Comparison of ENCODE assay signal across 8 cellular contexts in the genomic region with DNA sequence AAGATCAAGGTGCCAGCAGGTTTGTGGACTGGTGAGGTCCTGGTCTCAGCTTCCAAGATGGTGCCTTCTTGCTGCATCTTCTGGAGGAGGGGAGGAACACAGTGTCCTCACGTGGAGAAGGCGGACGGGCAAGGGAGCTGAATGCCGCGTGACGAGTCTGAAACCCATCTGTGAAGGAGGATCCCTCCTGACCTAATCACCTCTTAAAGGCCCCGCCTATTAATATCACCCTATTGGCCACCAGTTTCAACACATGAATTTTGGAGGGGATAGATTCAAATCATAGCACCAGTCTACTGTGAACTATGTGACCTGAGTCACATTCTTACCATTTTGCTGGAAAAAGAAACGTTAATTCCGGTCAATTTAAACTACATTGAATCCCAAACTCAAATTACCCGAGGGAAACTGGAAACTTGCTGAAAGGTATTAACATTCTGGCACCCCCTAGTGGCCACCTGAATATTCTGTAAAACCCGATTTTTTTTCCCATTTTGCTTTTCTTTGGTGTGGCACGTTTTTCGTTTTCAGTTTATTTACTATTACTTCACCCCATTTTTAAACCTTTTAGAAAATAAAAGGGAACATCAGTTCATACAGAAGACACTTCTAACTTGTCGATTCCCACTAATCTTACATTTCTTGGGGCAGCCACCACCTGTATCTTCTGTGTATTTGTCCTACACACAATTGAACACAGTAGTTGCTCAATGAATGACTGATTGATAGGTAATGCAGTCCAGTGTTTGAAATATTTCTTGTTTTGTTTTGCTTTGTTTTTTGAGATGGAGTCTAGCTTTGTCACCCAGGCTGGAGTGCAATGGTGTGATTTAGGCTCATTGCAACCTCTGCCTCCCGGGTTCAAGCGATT. TPM values are rescaled to one million over a fixed set of nuclear protein-coding genes. Genes with fewer than 3 reads are reported as not detected.
DNase-seq lines count a peak whose midpoint lies in the region; ATAC-seq and TF ChIP-seq lines count a peak whose summit lies in the region.

No MANE protein-coding gene starts in this region.

- no peaks in the 10 kb centered on the region for H3K4me1 ChIP-seq in upper lobe of right lung

- H3K27me3 ChIP-seq in upper lobe of right lung, result no peaks in the 10 kb centered on the region

- no peaks in the 10 kb centered on the region for H3K27me3 Mint-ChIP-seq in mesothelial cell of epicardium (ENCODE audit: low read depth)

- H3K9me3 Mint-ChIP-seq in mesothelial cell of epicardium, result no peaks in the 10 kb centered on the region

- intact Hi-C loops in upper lobe of right lung (cut with DNase I), result no loop called here

- peak overlapping the region; percentile 36 for H3K4me3 Mint-ChIP-seq in mesothelial cell of epicardium

- H3K36me3 Mint-ChIP-seq in mesothelial cell of epicardium, result no peaks in the 10 kb centered on the region

- peaks cover 4% of the 10 kb centered on the region for H3K4me1 Mint-ChIP-seq in mesothelial cell of epicardium

- no peak overlapping the region for H3K4me3 ChIP-seq in upper lobe of right lung

- peak; percentile 99 for TF ChIP-seq CTCF in mesothelial cell of epicardium (IDR thresholded peaks at IDR 0.05; ENCODE audit: unreplicated experiment)
- TF ChIP-seq CTCF in upper lobe of right lung (IDR thresholded peaks at IDR 0.05), result peak; percentile 83

- H3K36me3 ChIP-seq in upper lobe of right lung, result no peaks in the 10 kb centered on the region

- DNase-seq in DMS 273 (lab: John Stamatoyannopoulos, UW; ENCODE audit: unreplicated experiment) (peak; percentile 74), LoVo (ENCODE audit: low spot score) (peak; percentile 40), T-helper 2 cell (peak in 3 of 5 experiments; percentile 15 to 46 (median 20)), dermis microvascular lymphatic vessel endothelial cell (ENCODE audit: low read depth in 2 of 2) (peak; percentile 33 to 58), mesothelial cell of epicardium (ENCODE audit: low spot score in 2 of 2, unreplicated experiment in 2 of 2) (peak in 1 of 2 experiments; percentile 51), upper lobe of right lung (peak; percentile 69)

- no peaks in the 10 kb centered on the region for H3K9me3 ChIP-seq in upper lobe of right lung

- H3K27ac ChIP-seq in upper lobe of right lung, result no peak overlapping the region

- H3K27ac Mint-ChIP-seq in mesothelial cell of epicardium, result no peak overlapping the region

- ATAC-seq in GM19452 (IDR thresholded peaks at IDR 0.05; ENCODE audit: unreplicated experiment) (peak; percentile 77), upper lobe of right lung (peak; percentile 86), GM21515 (IDR thresholded peaks at IDR 0.05; ENCODE audit: unreplicated experiment) (no peak)

RNA-seq across cellular contexts. Expression of gene CCDC170, which starts 17.9 kb away (rescaled TPM):
- total RNA-seq in dermis microvascular lymphatic vessel endothelial cell, result under 0.01 TPM in 2 replicates
- total RNA-seq in mesothelial cell of epicardium, result 2.5 to 3.2 TPM (median 3.0 TPM) in 3 replicates
- 0.55 TPM for total RNA-seq in upper lobe of right lung

RNA-seq across cellular contexts. Expression of gene RMND1, which starts 24.0 kb away (rescaled TPM):
- total RNA-seq in dermis microvascular lymphatic vessel endothelial cell, result 19.9 and 21.2 TPM in 2 replicates
- 22.7 to 24.5 TPM (median 23.4 TPM) in 3 replicates for total RNA-seq in mesothelial cell of epicardium
- total RNA-seq in upper lobe of right lung, result 19.5 TPM
